Comparison of ENCODE assay signal across 8 cellular contexts in genomic region chr7:8035647-8036518, GRCh38.
DNase-seq lines count a peak whose midpoint lies in the region; ATAC-seq, FAIRE-seq and TF ChIP-seq lines count a peak whose summit lies in the region.

No MANE protein-coding gene starts in this region.

- peak; percentile 97 for FAIRE-seq in G401.6 (lab: Jason Lieb, UNC)

- no peak overlapping the region for H4K91ac ChIP-seq in trophoblast cell (ENCODE audit: low read depth, low read length)

- no peak overlapping the region for H2BK5ac ChIP-seq in trophoblast cell (ENCODE audit: low read depth, low read length, poor library complexity)

- H3K79me1 ChIP-seq in trophoblast cell (ENCODE audit: low read length): no peaks in the 10 kb centered on the region

- H3K18ac ChIP-seq in trophoblast cell (ENCODE audit: low read length): no peak overlapping the region

- H3K4me3 ChIP-seq in trophoblast cell (ENCODE audit: low read depth, low read length): no peak overlapping the region

- H3K27me3 ChIP-seq in trophoblast cell (ENCODE audit: insufficient read depth, low read length): no peaks in the 10 kb centered on the region

- DNase-seq in A172 (ENCODE audit: low spot score): peak; percentile 8
- peak; percentile 56 for DNase-seq in OCI-M1 (lab: John Stamatoyannopoulos, UW)
- peak; percentile 62 to 74 for DNase-seq in erythroblast (lab: John Stamatoyannopoulos, UW)
- peak; percentile 11 to 53 for DNase-seq in trophoblast cell
- DNase-seq in stimulated activated CD4-positive, alpha-beta T cell treated with anti-CD3 and anti-CD28 coated beads, Interleukin-12 subunit alpha, Interleukin-12 subunit beta, amount 100 ng/mL, for 4 hours: no peak

- H2AK5ac ChIP-seq in trophoblast cell (ENCODE audit: low read length): no peak overlapping the region

- H4K8ac ChIP-seq in trophoblast cell (ENCODE audit: low read depth, low read length): no peak overlapping the region

- H2BK12ac ChIP-seq in trophoblast cell (ENCODE audit: low read length): no peak overlapping the region

- no peak overlapping the region for H3K4ac ChIP-seq in trophoblast cell (ENCODE audit: low read depth, low read length)

- no peak overlapping the region for H2AFZ ChIP-seq in trophoblast cell (ENCODE audit: insufficient read depth, low read length, poor library complexity)

- H3K4me1 ChIP-seq in trophoblast cell (ENCODE audit: control insufficient read depth in 1 of 2, insufficient read depth in 2 of 2, low read length in 2 of 2): peaks cover 4% of the 10 kb centered on the region in 2 experiments

- WGBS in trophoblast cell (ENCODE audit: extremely low coverage, insufficient coverage, insufficient read length): no CpG with 5 or more reads among the region's 2 CpGs

- no peak overlapping the region for H4K12ac ChIP-seq in trophoblast cell (ENCODE audit: low read depth, low read length)

- no peak overlapping the region for H2BK120ac ChIP-seq in trophoblast cell (ENCODE audit: insufficient read depth, low read length, poor library complexity)

- ATAC-seq in HG02943 (IDR thresholded peaks at IDR 0.05; ENCODE audit: low read depth, unreplicated experiment) (peak; percentile 54), HG03460 (IDR thresholded peaks at IDR 0.05; ENCODE audit: unreplicated experiment) (no peak)

- TF ChIP-seq POLR2A in erythroblast (IDR thresholded peaks at IDR 0.05; ENCODE audit: low read length): no peak

- H3K4me2 ChIP-seq in trophoblast cell (ENCODE audit: low read length): no peak overlapping the region

- no peak overlapping the region for H3K23ac ChIP-seq in trophoblast cell (ENCODE audit: low read length)

- H3K79me2 ChIP-seq in trophoblast cell (ENCODE audit: control insufficient read depth, insufficient read depth, low read length, poor library complexity): no peaks in the 10 kb centered on the region

- no peak overlapping the region for H3K27ac ChIP-seq in trophoblast cell (ENCODE audit: low read depth, low read length)

- H3K14ac ChIP-seq in trophoblast cell (ENCODE audit: low read length): no peak overlapping the region

- no peak overlapping the region for H3K9ac ChIP-seq in trophoblast cell (ENCODE audit: low read length)

- no peaks in the 10 kb centered on the region for H3K9me3 ChIP-seq in trophoblast cell (ENCODE audit: insufficient read depth, low read depth, low read length)

- peaks cover 0 to 2% of the 10 kb centered on the region in 2 experiments for H3K36me3 ChIP-seq in trophoblast cell (ENCODE audit: control insufficient read depth in 1 of 2, insufficient read depth in 2 of 2, low read length in 2 of 2)
